Comparison of ENCODE assay signal across 10 cellular contexts in genomic region chr6:170483413-170483812, GRCh38.
"Had no signal": no experiment of that assay in that cellular context is flagged by ENCODE, and none has a peak within 500 bp of the region (broad histone marks: within the 10 kb centered on the region; RNA-seq: fewer than 3 reads in every experiment).

No MANE protein-coding gene starts in this region.

- H3K9ac ChIP-seq: KMS-11 had no signal

- DNase-seq: H9, HCEC 1CT, HFFc6, IMR-90, KBM-7 had no signal

- H3K4me2 ChIP-seq: GM23338, KMS-11 had no signal

- ATAC-seq: GM23338 had no signal

- H3K4me1 Mint-ChIP-seq: GM23338 had no signal

- H3K27ac ChIP-seq: HL-60, KMS-11 had no signal

- H3K27ac Mint-ChIP-seq: GM23338, H9, HFFc6 had no signal

- FAIRE-seq: H1, H54 had no signal

- H2AFZ ChIP-seq: GM23338 had no signal

- H3K4me3 Mint-ChIP-seq: GM23338, H9, HFFc6 had no signal

- H3K4me3 ChIP-seq: GM23338 had no signal
